ENCODE assay signal across 24 cellular contexts in genomic region chr18:78512080-78512601, GRCh38.
"Had no signal": no experiment of that assay in that cellular context is flagged by ENCODE, and none has a peak within 500 bp of the region (broad histone marks: within the 10 kb centered on the region; RNA-seq: fewer than 3 reads in every experiment).

No MANE protein-coding gene starts in this region.

- H3K27me3 ChIP-seq: gastrocnemius medialis, right lobe of liver, testis, transverse colon had no signal

- H3K27ac ChIP-seq: dorsolateral prefrontal cortex, gastrocnemius medialis, right lobe of liver, skin epidermis, testis, transverse colon had no signal

- H3K27me3 Mint-ChIP-seq: activated naive CD8-positive, alpha-beta T cell; central memory CD8-positive, alpha-beta T cell; effector memory CD8-positive, alpha-beta T cell; naive B cell; stimulated activated naive B cell treated with anti-CD40 and anti-IgM and Interleukin-4, amounts not matched to agents 10 μg/mL and 1 μg/mL and 100 μg/mL, for 72 hours had no signal

- H3K36me3 ChIP-seq: gastrocnemius medialis, right lobe of liver, transverse colon had no signal

- H3K4me1 Mint-ChIP-seq: central memory CD8-positive, alpha-beta T cell; naive B cell; stimulated activated naive B cell treated with anti-CD40 and anti-IgM and Interleukin-4, amounts not matched to agents 10 μg/mL and 1 μg/mL and 100 μg/mL, for 72 hours had no signal

- H3K27ac Mint-ChIP-seq: activated naive CD8-positive, alpha-beta T cell; activated T-cell treated with anti-CD3 and anti-CD28 coated beads, Interleukin-2, amount 50 U/mL, for 72 hours; effector memory CD8-positive, alpha-beta T cell; mesothelial cell of epicardium; naive B cell; stimulated activated naive B cell treated with anti-CD40 and anti-IgM and Interleukin-4, amounts not matched to agents 10 μg/mL and 1 μg/mL and 100 μg/mL, for 72 hours; T-helper 2 cell treated with Interferon-gamma antibody and Interleukin-4, amounts not matched to agents 5 μg/mL and 100 μg/mL, for 36 hours had no signal

- H3K9me3 ChIP-seq: gastrocnemius medialis, right lobe of liver, testis, transverse colon had no signal

- H3K4me3 Mint-ChIP-seq: activated naive CD8-positive, alpha-beta T cell; activated T-cell treated with anti-CD3 and anti-CD28 coated beads, Interleukin-2, amount 50 U/mL, for 72 hours; central memory CD8-positive, alpha-beta T cell; effector memory CD8-positive, alpha-beta T cell; mesothelial cell of epicardium; naive B cell; stimulated activated naive B cell treated with anti-CD40 and anti-IgM and Interleukin-4, amounts not matched to agents 10 μg/mL and 1 μg/mL and 100 μg/mL, for 72 hours; T-helper 2 cell treated with Interferon-gamma antibody and Interleukin-4, amounts not matched to agents 5 μg/mL and 100 μg/mL, for 36 hours had no signal

- H3K4me1 ChIP-seq: gastrocnemius medialis, right lobe of liver, testis, transverse colon had no signal

- ATAC-seq: activated T-cell treated with anti-CD3 and anti-CD28 coated beads, Interleukin-2, amount 50 U/mL, for 72 hours; effector memory CD8-positive, alpha-beta T cell; gastrocnemius medialis; stimulated activated naive B cell treated with anti-CD40 and anti-IgM and Interleukin-4, amounts not matched to agents 10 μg/mL and 1 μg/mL and 100 μg/mL, for 72 hours had no signal

- H3K9me3 Mint-ChIP-seq: effector memory CD8-positive, alpha-beta T cell; mesothelial cell of epicardium had no signal

- DNase-seq: activated CD4-positive, alpha-beta T cell treated with anti-CD3 and anti-CD28 coated beads for 48 hours; activated CD4-positive, alpha-beta T cell treated with anti-CD3 and anti-CD28 coated beads, Interleukin-2, amount 50 U/mL, for 48 hours; activated naive CD4-positive, alpha-beta T cell; activated T-cell treated with anti-CD3 and anti-CD28 coated beads for 4 hours; activated T-cell treated with anti-CD3 and anti-CD28 coated beads, Interleukin-2, amount 50 U/mL, for 72 hours; anterior cingulate cortex; effector memory CD8-positive, alpha-beta T cell; erythroblast; gastrocnemius medialis; glutamatergic neuron; mammary epithelial cell; naive B cell; right lobe of liver; stimulated activated CD4-positive, alpha-beta T cell treated with anti-CD3 and anti-CD28 coated beads, Interleukin-4, amount 100 ng/mL, for 24 hours; stimulated activated naive B cell treated with anti-CD40 and anti-IgM and Interleukin-4, amounts not matched to agents 10 μg/mL and 1 μg/mL and 100 μg/mL, for 72 hours; T-helper 1 cell; testis; transverse colon had no signal

- H3K36me3 Mint-ChIP-seq: activated naive CD8-positive, alpha-beta T cell; mesothelial cell of epicardium; naive B cell; stimulated activated naive B cell treated with anti-CD40 and anti-IgM and Interleukin-4, amounts not matched to agents 10 μg/mL and 1 μg/mL and 100 μg/mL, for 72 hours had no signal

- H3K4me3 ChIP-seq: dorsolateral prefrontal cortex, gastrocnemius medialis, right lobe of liver, skin epidermis, testis, transverse colon had no signal
